In the genomic region with DNA sequence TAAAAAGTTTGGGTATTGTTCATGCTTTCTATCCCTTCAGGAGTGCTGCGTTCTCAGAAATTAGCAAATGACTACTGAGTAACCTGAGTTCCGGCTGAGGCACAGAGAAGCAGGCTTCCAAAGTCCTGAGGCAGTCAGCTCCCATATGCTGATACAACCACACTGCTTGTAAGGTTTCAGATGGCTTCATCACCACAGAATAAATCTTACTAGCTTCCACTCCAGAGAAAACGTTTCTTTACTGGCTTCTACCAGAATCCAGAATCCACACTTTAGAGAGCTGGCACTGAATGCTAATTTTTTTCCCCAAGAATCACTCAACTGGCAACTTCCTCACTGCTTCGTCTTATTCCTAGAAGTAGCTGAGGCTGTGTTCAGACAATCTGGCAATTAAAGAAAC, we compare ENCODE assay signal across 19 cellular contexts.
"Had no signal": no experiment of that assay in that cellular context is flagged by ENCODE, and none has a peak within 500 bp of the region (broad histone marks: within the 10 kb centered on the region; RNA-seq: fewer than 3 reads in every experiment).

No MANE protein-coding gene starts in this region.

- DNase-seq: KBM-7, MV-4-11, NCI-H1048, NCI-H1105 treated with DMSO at 0.1 percent for 48 hours, NCI-H1417 treated with DMSO at 0.1 percent for 48 hours, NCI-H146, NCI-H1694 treated with DMSO at 0.1 percent for 48 hours, NCI-H1930, NCI-H2081, NCI-H2171, NCI-H226, NCI-H446, NCI-H510A, NCI-H524 treated with DMSO at 0.1 percent for 48 hours, NCI-H69, NCI-H774, Right ventricle myocardium superior, RPMI8226, SIG-M5 had no signal
